ENCODE assay signal across 1 cellular context in the genomic region with DNA sequence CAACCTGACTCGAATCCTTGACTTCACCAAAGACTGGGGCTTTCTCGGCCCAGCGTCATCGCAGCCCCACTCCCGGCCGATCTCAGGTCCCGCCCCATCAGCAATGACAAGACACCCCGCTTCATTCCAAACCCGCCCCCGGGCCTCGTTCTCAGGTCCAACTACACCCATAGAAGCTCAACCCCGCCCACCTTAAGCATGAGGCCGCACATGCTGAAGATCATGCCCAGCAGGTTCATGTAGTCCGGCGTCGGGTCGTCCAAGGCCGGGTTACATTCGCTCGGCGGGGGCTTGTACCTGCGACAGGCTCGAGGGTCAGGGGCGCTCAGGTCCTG.
TF ChIP-seq lines count a peak whose summit lies in the region.

No MANE protein-coding gene starts in this region.

TF ChIP-seq in neural cell, 6 proteins besides CTCF, POLR2A, EP300 and RAD21:
- TF ChIP-seq, protein P1, sequence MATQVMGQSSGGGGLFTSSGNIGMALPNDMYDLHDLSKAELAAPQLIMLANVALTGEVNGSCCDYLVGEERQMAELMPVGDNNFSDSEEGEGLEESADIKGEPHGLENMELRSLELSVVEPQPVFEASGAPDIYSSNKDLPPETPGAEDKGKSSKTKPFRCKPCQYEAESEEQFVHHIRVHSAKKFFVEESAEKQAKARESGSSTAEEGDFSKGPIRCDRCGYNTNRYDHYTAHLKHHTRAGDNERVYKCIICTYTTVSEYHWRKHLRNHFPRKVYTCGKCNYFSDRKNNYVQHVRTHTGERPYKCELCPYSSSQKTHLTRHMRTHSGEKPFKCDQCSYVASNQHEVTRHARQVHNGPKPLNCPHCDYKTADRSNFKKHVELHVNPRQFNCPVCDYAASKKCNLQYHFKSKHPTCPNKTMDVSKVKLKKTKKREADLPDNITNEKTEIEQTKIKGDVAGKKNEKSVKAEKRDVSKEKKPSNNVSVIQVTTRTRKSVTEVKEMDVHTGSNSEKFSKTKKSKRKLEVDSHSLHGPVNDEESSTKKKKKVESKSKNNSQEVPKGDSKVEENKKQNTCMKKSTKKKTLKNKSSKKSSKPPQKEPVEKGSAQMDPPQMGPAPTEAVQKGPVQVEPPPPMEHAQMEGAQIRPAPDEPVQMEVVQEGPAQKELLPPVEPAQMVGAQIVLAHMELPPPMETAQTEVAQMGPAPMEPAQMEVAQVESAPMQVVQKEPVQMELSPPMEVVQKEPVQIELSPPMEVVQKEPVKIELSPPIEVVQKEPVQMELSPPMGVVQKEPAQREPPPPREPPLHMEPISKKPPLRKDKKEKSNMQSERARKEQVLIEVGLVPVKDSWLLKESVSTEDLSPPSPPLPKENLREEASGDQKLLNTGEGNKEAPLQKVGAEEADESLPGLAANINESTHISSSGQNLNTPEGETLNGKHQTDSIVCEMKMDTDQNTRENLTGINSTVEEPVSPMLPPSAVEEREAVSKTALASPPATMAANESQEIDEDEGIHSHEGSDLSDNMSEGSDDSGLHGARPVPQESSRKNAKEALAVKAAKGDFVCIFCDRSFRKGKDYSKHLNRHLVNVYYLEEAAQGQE (IDR thresholded peaks at IDR 0.05; ENCODE audit: borderline replicate concordance): no peak
- no peak for TF ChIP-seq POLR2AphosphoS5 (IDR thresholded peaks at IDR 0.05)
- TF ChIP-seq TAF1 (IDR thresholded peaks at IDR 0.05; ENCODE audit: low read depth): no peak
- TF ChIP-seq EZH2 (IDR thresholded peaks at IDR 0.05; ENCODE audit: borderline replicate concordance, insufficient read depth, low read length, poor library complexity, severe bottlenecking): no peak
- no peak for TF ChIP-seq MXI1 (conservative IDR thresholded peaks at IDR 0.05; ENCODE audit: poor library complexity, severe bottlenecking)
- TF ChIP-seq SMC3 (conservative IDR thresholded peaks at IDR 0.05; ENCODE audit: poor library complexity): no peak
